In genomic region chr22:39276461-39277134, GRCh38 we compare ENCODE assay signal across 15 cellular contexts. TPM values are rescaled to one million over a fixed set of nuclear protein-coding genes. Genes with fewer than 3 reads are reported as not detected.
DNase-seq lines count a peak whose midpoint lies in the region; ATAC-seq and TF ChIP-seq lines count a peak whose summit lies in the region.
"Had no signal": no experiment of that assay in that cellular context is flagged by ENCODE, and none has a peak within 500 bp of the region (broad histone marks: within the 10 kb centered on the region; RNA-seq: fewer than 3 reads in every experiment).

No MANE protein-coding gene starts in this region.

- no peaks in the 10 kb centered on the region for H3F3A ChIP-seq in PC-3 (ENCODE audit: low read length, unreplicated experiment)

- H3K9ac ChIP-seq in PC-3 (ENCODE audit: low read length) = peak overlapping the region; percentile 41; the same call in 1 of the 2 replicates
- H3K9ac ChIP-seq: GM23248 had no signal

- H3K27me3 ChIP-seq in AG04450 (ENCODE audit: control insufficient read depth, insufficient read depth, low read length) (peaks cover 4% of the 10 kb centered on the region), PC-3 (ENCODE audit: low read length) (no peaks in the 10 kb centered on the region)

- peaks cover 3% of the 10 kb centered on the region; the same call in 1 of the 2 replicates for H3K9me3 ChIP-seq in AG04450 (ENCODE audit: control insufficient read depth, insufficient read depth, low read length)
- H3K9me3 ChIP-seq in PC-3 (ENCODE audit: low read length) = no peaks in the 10 kb centered on the region

- H3K4me1 ChIP-seq in PC-3 (ENCODE audit: insufficient read depth, low read length) = peaks cover 22% of the 10 kb centered on the region

- H3K79me2 ChIP-seq in PC-3 (ENCODE audit: low read length) = no peaks in the 10 kb centered on the region

- POLR2A ChIA-PET in AG04450 (lab: Yijun Ruan, JAX) (no interaction called here), PC-3 (lab: Charles Lee; ENCODE audit: unreplicated experiment) (no interaction called here)

- H3K4me3 ChIP-seq in AG04450 (ENCODE audit: low read depth, low read length) (no peak overlapping the region), PC-3 (ENCODE audit: low read length) (0 out of 2 replicates have a peak overlapping the region, but pooled peaks have one; percentile 34), epithelial cell of esophagus (ENCODE audit: low read length) (no peak overlapping the region)
- H3K4me3 ChIP-seq: GM23248 had no signal

- intact Hi-C loops in PC-3 (cut with micrococcal nuclease) = no loop called here

- DNase-seq in AG04450 (ENCODE audit: low read depth, low spot score) (no peak), EH (ENCODE audit: low read depth) (peak; percentile 38), PC-3 (peak; percentile 71), epithelial cell of esophagus (ENCODE audit: low read depth) (peak; percentile 45), DMS114 treated with DMSO at 0.1 percent for 48 hours (lab: John Stamatoyannopoulos, UW; ENCODE audit: unreplicated experiment) (no peak), NCI-H2029 (lab: John Stamatoyannopoulos, UW) (no peak)
- DNase-seq: ACHN; CD4-positive, alpha-beta T cell; Karpas-422; NCI-H1436; NCI-H2081; SW 1271 had no signal

- H3K9me2 ChIP-seq in PC-3 (replicated peaks; ENCODE audit: low read length) = no peaks in the 10 kb centered on the region

- H3K27ac ChIP-seq in AG04450 (ENCODE audit: low read depth, low read length) = peak overlapping the region; percentile 52
- peak overlapping the region; percentile 86 for H3K27ac ChIP-seq in PC-3 (ENCODE audit: low read length)
- H3K27ac ChIP-seq: GM23248 had no signal

- no peaks in the 10 kb centered on the region for H3K36me3 ChIP-seq in PC-3 (ENCODE audit: low read depth, low read length)

- H3K4me2 ChIP-seq in PC-3 (ENCODE audit: low read length) = no peak overlapping the region

- CTCF ChIA-PET in AG04450 (lab: Charles Lee) = no interaction called here
- CTCF ChIA-PET in PC-3 (lab: Charles Lee) = no interaction called here

- no peak overlapping the region for H2AFZ ChIP-seq in PC-3 (ENCODE audit: low read length)
- H2AFZ ChIP-seq: GM23248 had no signal

- no peaks in the 10 kb centered on the region for H4K20me1 ChIP-seq in PC-3 (ENCODE audit: low read length)

- ATAC-seq in PC-3 (peak; percentile 9; the same call in 1 of the 2 replicates), HG02973 (IDR thresholded peaks at IDR 0.05; ENCODE audit: unreplicated experiment) (no peak), GM19395 (IDR thresholded peaks at IDR 0.05; ENCODE audit: unreplicated experiment) (no peak)

- no TSS peak for BruUV-seq in PC-3 (replicated peaks; lab: Mats Ljungman, UMichigan)

- TF ChIP-seq CTCF in AG04450 (IDR thresholded peaks at IDR 0.05; ENCODE audit: low read depth, low read length) (no peak), PC-3 (conservative IDR thresholded peaks at IDR 0.05; ENCODE audit: low read depth, low read length) (no peak), epithelial cell of esophagus (IDR thresholded peaks at IDR 0.05; ENCODE audit: insufficient read depth, low read depth, low read length, missing control alignments) (no peak)

RNA-seq across cellular contexts. Expression of gene PDGFB, which starts 31.8 kb away (rescaled TPM):
- 0.12 and 0.19 TPM in 2 replicates for polyA plus RNA-seq in AG04450 (2011; rRNA removed)
- 0.41 and 0.78 TPM in 2 replicates for polyA minus RNA-seq in AG04450 (2011; rRNA and poly(A)+ RNA removed)
- 29.7 and 33.1 TPM in 2 replicates for total RNA-seq in PC-3 (2014; rRNA removed)
- total RNA-seq: GM23248 had no signal

RNA-seq across cellular contexts. Expression of gene RPL3, which starts 42.8 kb away (rescaled TPM):
- polyA plus RNA-seq in AG04450 (2011; rRNA removed) = 3,445 and 3,813 TPM in 2 replicates
- 2,106 and 2,539 TPM in 2 replicates for polyA minus RNA-seq in AG04450 (2011; rRNA and poly(A)+ RNA removed)
- total RNA-seq in PC-3 (2014; rRNA removed) = 1,363 and 1,371 TPM in 2 replicates

Comparison
In these comparisons a context has a peak if more than half of its experiments do, and no peak if none do; other contexts are left out.
1. DNase-seq: peak in EH (single experiment), PC-3 (single experiment) and epithelial cell of esophagus (single experiment); none in AG04450 (single experiment), DMS114 treated with DMSO at 0.1 percent for 48 hours (single experiment) and NCI-H2029 (single experiment).